ENCODE assay signal across 16 cellular contexts in the genomic region with DNA sequence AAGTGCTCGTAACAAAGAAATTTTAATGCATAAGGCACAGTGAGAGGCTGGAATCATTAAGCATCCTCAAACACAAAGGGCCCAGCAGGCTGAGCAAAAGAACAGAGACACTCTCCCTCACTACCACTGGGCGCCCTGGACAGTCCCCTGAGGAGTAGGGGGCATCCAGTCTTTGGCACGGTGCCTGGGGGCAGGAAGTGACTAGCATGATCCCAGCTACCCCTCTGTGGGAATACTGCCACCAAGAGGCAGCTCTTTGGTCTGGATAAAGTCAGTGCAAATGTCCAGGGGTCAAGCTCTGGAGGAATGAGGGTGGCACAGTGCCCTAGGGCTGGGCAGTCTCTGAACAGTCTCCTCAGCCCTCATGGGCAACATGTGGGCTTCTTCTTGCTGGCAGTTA. TPM values are rescaled to one million over a fixed set of nuclear protein-coding genes. Genes with fewer than 3 reads are reported as not detected.
DNase-seq lines count a peak whose midpoint lies in the region; ATAC-seq and TF ChIP-seq lines count a peak whose summit lies in the region.
"Had no signal": no experiment of that assay in that cellular context is flagged by ENCODE, and none has a peak within 500 bp of the region (broad histone marks: within the 10 kb centered on the region; RNA-seq: fewer than 3 reads in every experiment).

No MANE protein-coding gene starts in this region.

- H3K27ac ChIP-seq in DND-41 (ENCODE audit: low read length) (no peak overlapping the region), OCI-LY3 (ENCODE audit: low read length) (no peak overlapping the region)
- H3K27ac ChIP-seq in CD8-positive, alpha-beta T cell (ENCODE audit: low read depth, low read length) = no peak overlapping the region
- H3K27ac ChIP-seq: thoracic aorta had no signal

- peak overlapping the region; percentile 86 to 91 (median 88) for H3K4me3 Mint-ChIP-seq in nephron
- H3K4me3 Mint-ChIP-seq in CD8-positive, alpha-beta T cell = no peak overlapping the region
- H3K4me3 Mint-ChIP-seq: activated naive CD4-positive, alpha-beta T cell treated with anti-CD3 and anti-CD28 coated beads, Interleukin-2, amount 50 U/mL, for 24 hours; effector memory CD8-positive, alpha-beta T cell; stimulated activated memory B cell treated with anti-CD40 and anti-IgM and Interleukin-4, amounts not matched to agents 10 μg/mL and 1 μg/mL and 100 μg/mL, for 72 hours had no signal

- H3K4me3 ChIP-seq in DND-41 (ENCODE audit: low read depth in 1 of 2, low read length in 2 of 2) = no peak overlapping the region
- H3K4me3 ChIP-seq in OCI-LY3 (ENCODE audit: low read length) = no peak overlapping the region
- H3K4me3 ChIP-seq in CD8-positive, alpha-beta T cell (ENCODE audit: low read depth, low read length) = no peak overlapping the region
- H3K4me3 ChIP-seq: thoracic aorta had no signal

- POLR2A ChIA-PET in CD8-positive, alpha-beta T cell (lab: Charles Lee) = no interaction called here

- H3K36me3 Mint-ChIP-seq in nephron (ENCODE audit: low read depth) = peaks cover 30% of the 10 kb centered on the region
- H3K36me3 Mint-ChIP-seq in CD8-positive, alpha-beta T cell = peaks cover 2% of the 10 kb centered on the region
- H3K36me3 Mint-ChIP-seq: activated naive CD4-positive, alpha-beta T cell treated with anti-CD3 and anti-CD28 coated beads, Interleukin-2, amount 50 U/mL, for 24 hours; stimulated activated memory B cell treated with anti-CD40 and anti-IgM and Interleukin-4, amounts not matched to agents 10 μg/mL and 1 μg/mL and 100 μg/mL, for 72 hours had no signal

- H3K9me3 ChIP-seq in DND-41 (ENCODE audit: insufficient read depth, low read length, severe bottlenecking) = no peaks in the 10 kb centered on the region
- H3K9me3 ChIP-seq in OCI-LY3 (ENCODE audit: insufficient read depth, low read length) = no peaks in the 10 kb centered on the region
- H3K9me3 ChIP-seq in CD8-positive, alpha-beta T cell (ENCODE audit: low read length) = no peaks in the 10 kb centered on the region
- H3K9me3 ChIP-seq: thoracic aorta had no signal

- H4K20me1 ChIP-seq in DND-41 (ENCODE audit: insufficient read depth, low read length) = no peaks in the 10 kb centered on the region
- no peaks in the 10 kb centered on the region for H4K20me1 ChIP-seq in OCI-LY3 (ENCODE audit: insufficient read depth, low read length)

- no peaks in the 10 kb centered on the region for H3K27me3 ChIP-seq in DND-41 (ENCODE audit: insufficient read depth, low read length, poor library complexity)
- H3K27me3 ChIP-seq in OCI-LY3 (ENCODE audit: low read depth, low read length) = no peaks in the 10 kb centered on the region; the same call in 1 of the 2 replicates
- no peaks in the 10 kb centered on the region for H3K27me3 ChIP-seq in CD8-positive, alpha-beta T cell (ENCODE audit: insufficient read depth, low read length)

- peaks cover 17% of the 10 kb centered on the region for H3K79me2 ChIP-seq in DND-41 (ENCODE audit: insufficient read depth, low read length)
- peaks cover 4% of the 10 kb centered on the region for H3K79me2 ChIP-seq in OCI-LY3 (ENCODE audit: low read length)

- H3K27ac Mint-ChIP-seq in nephron = peak overlapping the region in 2 of 3 experiments; percentile 49 to 51
- H3K27ac Mint-ChIP-seq in CD8-positive, alpha-beta T cell = no peak overlapping the region
- H3K27ac Mint-ChIP-seq: effector memory CD8-positive, alpha-beta T cell; stimulated activated memory B cell treated with anti-CD40 and anti-IgM and Interleukin-4, amounts not matched to agents 10 μg/mL and 1 μg/mL and 100 μg/mL, for 72 hours had no signal

- H3K4me1 Mint-ChIP-seq in nephron = peaks cover 40% of the 10 kb centered on the region
- peaks cover 27% of the 10 kb centered on the region for H3K4me1 Mint-ChIP-seq in CD8-positive, alpha-beta T cell (ENCODE audit: low read depth)

- no peak overlapping the region for H2AFZ ChIP-seq in DND-41 (ENCODE audit: low read depth, low read length)
- H2AFZ ChIP-seq in OCI-LY3 (ENCODE audit: low read depth, low read length) = no peak overlapping the region

- H3K9ac ChIP-seq in DND-41 (ENCODE audit: low read depth, low read length) (no peak overlapping the region), OCI-LY3 (ENCODE audit: low read length) (no peak overlapping the region)

- intact Hi-C loops in CD8-positive, alpha-beta T cell (cut with DNase I, micrococcal nuclease) = loop anchor here (5.0 to 10.0 kb wide), 3 partner anchors 33 to 581 kb away; a partner anchor contains a TSS

- TF ChIP-seq CTCF in DND-41 (IDR thresholded peaks at IDR 0.05; ENCODE audit: borderline replicate concordance, extremely low read depth, low read length, poor library complexity, severe bottlenecking) = peak; percentile 13
- peak; percentile 25; the same call in 1 of the 2 replicates for TF ChIP-seq CTCF in OCI-LY3 (IDR thresholded peaks at IDR 0.05; ENCODE audit: low read depth, low read length)
- TF ChIP-seq CTCF in nephron (IDR thresholded peaks at IDR 0.05; ENCODE audit: unreplicated experiment in 3 of 3) = no peak
- no peak for TF ChIP-seq CTCF in CD8-positive, alpha-beta T cell (IDR thresholded peaks at IDR 0.05)

- H3K36me3 ChIP-seq in DND-41 (ENCODE audit: insufficient read depth, low read length) = no peaks in the 10 kb centered on the region
- H3K36me3 ChIP-seq in OCI-LY3 (replicated peaks; ENCODE audit: low read depth, low read length) = no peaks in the 10 kb centered on the region
- H3K36me3 ChIP-seq in CD8-positive, alpha-beta T cell (ENCODE audit: insufficient read depth, low read length) = no peaks in the 10 kb centered on the region

- no peak for ATAC-seq in DND-41 (ENCODE audit: insufficient read depth, low read depth)
- no peak for ATAC-seq in CD8-positive, alpha-beta T cell
- ATAC-seq: effector memory CD8-positive, alpha-beta T cell; stimulated activated memory B cell treated with anti-CD40 and anti-IgM and Interleukin-4, amounts not matched to agents 10 μg/mL and 1 μg/mL and 100 μg/mL, for 72 hours had no signal

- CTCF ChIA-PET in CD8-positive, alpha-beta T cell (lab: Charles Lee) = interaction anchor here (3.2 kb wide), 1 partner anchor 13 kb away, joined by 15 read pairs; a partner anchor contains a TSS

- H3K9me3 Mint-ChIP-seq in nephron = no peaks in the 10 kb centered on the region
- no peaks in the 10 kb centered on the region for H3K9me3 Mint-ChIP-seq in CD8-positive, alpha-beta T cell
- H3K9me3 Mint-ChIP-seq: activated naive CD4-positive, alpha-beta T cell treated with anti-CD3 and anti-CD28 coated beads, Interleukin-2, amount 50 U/mL, for 24 hours; CD14-positive monocyte; effector memory CD8-positive, alpha-beta T cell; stimulated activated memory B cell treated with anti-CD40 and anti-IgM and Interleukin-4, amounts not matched to agents 10 μg/mL and 1 μg/mL and 100 μg/mL, for 72 hours had no signal

- H3K4me2 ChIP-seq in DND-41 (ENCODE audit: insufficient read depth, low read length) = no peak overlapping the region
- H3K4me2 ChIP-seq in OCI-LY3 (ENCODE audit: low read length) = no peak overlapping the region

- H3K4me1 ChIP-seq in DND-41 (ENCODE audit: insufficient read depth, low read length) (peaks cover 40% of the 10 kb centered on the region), OCI-LY3 (ENCODE audit: low read length) (peaks cover 10% of the 10 kb centered on the region; the same call in 1 of the 2 replicates)
- H3K4me1 ChIP-seq in CD8-positive, alpha-beta T cell (ENCODE audit: insufficient read depth, low read length) = peaks cover 20% of the 10 kb centered on the region

- DNase-seq in DND-41 (no peak), islet precursor cell (no peak), ureter (ENCODE audit: low spot score) (no peak)
- DNase-seq in CD8-positive, alpha-beta T cell = no peak
- DNase-seq: DMS 273 treated with DMSO at 0.1 percent for 48 hours; effector memory CD8-positive, alpha-beta T cell; kidney glomerular epithelial cell; NCI-H524; stimulated activated CD4-positive, alpha-beta T cell treated with anti-CD3 and anti-CD28 coated beads, Interleukin-1b, Interleukin-23, amount 100 ng/mL, for 48 hours; T-helper 9 cell had no signal

- H3K27me3 Mint-ChIP-seq in nephron (ENCODE audit: low read depth) = no peaks in the 10 kb centered on the region
- H3K27me3 Mint-ChIP-seq in CD8-positive, alpha-beta T cell (ENCODE audit: low read depth) = peaks cover 16% of the 10 kb centered on the region

RNA-seq across cellular contexts. Expression of a gene that starts 2.6 kb away (rescaled TPM):
- 1.1 TPM for total RNA-seq in ureter
- 1 to 10 TPM; 2.0 to 2.8 TPM for total RNA-seq in CD8-positive, alpha-beta T cell

RNA-seq across cellular contexts. Expression of a gene that starts 3.4 kb away (rescaled TPM):
- 82.9 TPM for total RNA-seq in ureter
- total RNA-seq in CD8-positive, alpha-beta T cell = 10 to 100 TPM; 13.9 to 14.1 TPM

RNA-seq across cellular contexts. Expression of a gene that starts 5.5 kb away (rescaled TPM):
- total RNA-seq in ureter = 1,937 TPM
- 1,000 to 10,000 TPM; 3,569 to 3,587 TPM for total RNA-seq in CD8-positive, alpha-beta T cell

RNA-seq across cellular contexts. Expression of a gene that starts 11.8 kb away (rescaled TPM):
- 18.1 TPM for total RNA-seq in ureter
- 1 to 10 TPM in 1 of 2 experiments, under 1 TPM in 1; 0.73 to 1.1 TPM for total RNA-seq in CD8-positive, alpha-beta T cell

RNA-seq across cellular contexts. Expression of a gene that starts 14.3 kb away (rescaled TPM):
- 14.9 TPM for total RNA-seq in ureter
- total RNA-seq in CD8-positive, alpha-beta T cell = 1 to 10 TPM; 3.4 to 3.6 TPM

Comparison
In these comparisons a context has a peak if more than half of its experiments do, and no peak if none do; other contexts are left out.
1. CTCF ChIP-seq: peak in DND-41 (single experiment) and OCI-LY3 (single experiment); none in nephron (0 of 3) and CD8-positive, alpha-beta T cell (single experiment).